In genomic region chr1:161314201-161314981, GRCh38 we compare ENCODE assay signal across 1 cellular context.
TF ChIP-seq lines count a peak whose summit lies in the region.

SDHC (plus strand) TSS chr1:161314381; CDS start chr1:161314406, 25 bp downstream.

TF ChIP-seq in GM23338, 12 proteins besides CTCF, POLR2A, EP300 and RAD21 (continued from another document):
- no peak for TF ChIP-seq ZNF462 (CRISPR knock-in tag; IDR thresholded peaks at IDR 0.05)
- no peak for TF ChIP-seq ZNF114 (CRISPR knock-in tag; IDR thresholded peaks at IDR 0.05)
